ENCODE assay signal across 19 cellular contexts in the genomic region with DNA sequence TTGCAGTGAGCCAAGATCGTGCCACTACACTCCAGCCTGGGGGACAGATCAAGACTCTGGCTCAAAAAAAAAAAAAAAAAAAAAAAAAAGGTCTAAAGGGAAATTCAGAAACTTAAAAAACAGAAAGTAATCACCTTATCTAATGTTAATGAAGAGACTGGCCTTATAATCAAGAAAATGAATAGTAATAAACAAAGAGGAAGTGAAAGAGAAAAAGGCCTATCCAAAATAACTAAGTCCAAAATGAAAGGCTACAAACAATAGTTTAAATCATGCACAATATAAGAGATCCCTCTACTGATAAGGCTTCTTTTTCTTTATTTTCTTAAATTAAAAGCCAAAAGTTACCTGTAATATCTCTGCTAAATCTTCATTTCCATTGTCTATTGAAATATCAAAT.
A peak's percentile ranks its signal among the peaks of the same experiment; 100 is the strongest.
DNase-seq lines count a peak whose midpoint lies in the region; ATAC-seq and TF ChIP-seq lines count a peak whose summit lies in the region.
"Had no signal": no experiment of that assay in that cellular context is flagged by ENCODE, and none has a peak within 500 bp of the region (broad histone marks: within the 10 kb centered on the region; RNA-seq: fewer than 3 reads in every experiment).

No MANE protein-coding gene starts in this region.

- no peaks in the 10 kb centered on the region for H3K9me3 ChIP-seq in DOHH2 (ENCODE audit: control insufficient read depth, insufficient read depth, low read length)

- no peak overlapping the region for H3K4me3 ChIP-seq in DOHH2 (ENCODE audit: low read length)
- H3K4me3 ChIP-seq: lung had no signal

- no peaks in the 10 kb centered on the region for H3K27me3 ChIP-seq in DOHH2 (ENCODE audit: control insufficient read depth, low read length)

- no peak for TF ChIP-seq CTCF in DOHH2 (IDR thresholded peaks at IDR 0.05; ENCODE audit: low read depth, low read length, poor library complexity, severe bottlenecking)

- ATAC-seq in GM18502 (IDR thresholded peaks at IDR 0.05; ENCODE audit: poor library complexity, unreplicated experiment) = peak; percentile 69
- ATAC-seq in GM21723 (IDR thresholded peaks at IDR 0.05; ENCODE audit: unreplicated experiment) = peak; percentile 84
- no peak for ATAC-seq in GM21786 (IDR thresholded peaks at IDR 0.05; ENCODE audit: unreplicated experiment)
- no peak for ATAC-seq in HG03439 (IDR thresholded peaks at IDR 0.05; ENCODE audit: unreplicated experiment)
- no peak for ATAC-seq in HG03280 (IDR thresholded peaks at IDR 0.05; ENCODE audit: unreplicated experiment)

- no peaks in the 10 kb centered on the region for H4K20me1 ChIP-seq in DOHH2 (ENCODE audit: control insufficient read depth, insufficient read depth, low read depth, low read length)

- TF ChIP-seq POLR2A in erythroblast (IDR thresholded peaks at IDR 0.05; ENCODE audit: low read length) = no peak

- no peaks in the 10 kb centered on the region for H3K9me2 ChIP-seq in DOHH2 (replicated peaks; ENCODE audit: control insufficient read depth, low read length)

- no peak overlapping the region for H3K27ac ChIP-seq in DOHH2 (ENCODE audit: low read depth, low read length)

- DNase-seq in MV-4-11 (lab: John Stamatoyannopoulos, UW) (peak; percentile 21), erythroblast (lab: John Stamatoyannopoulos, UW) (no peak)
- DNase-seq: activated CD4-positive, alpha-beta memory T cell treated with anti-CD3 and anti-CD28 coated beads for 36 hours; activated CD4-positive, CD25-positive, alpha-beta regulatory T cell; activated gamma-delta T cell treated with Interleukin-2 at 50 U/mL for 16 hours; amniotic stem cell; cortex of kidney; NCI-H146; NCI-H510A treated with DMSO at 0.1 percent for 48 hours; stimulated activated CD8-positive, alpha-beta memory T cell treated with anti-CD3 and anti-CD28 coated beads, Interleukin-4, amount 100 ng/mL, for 48 hours; substantia nigra; T1000 had no signal

- 0 out of 2 replicates have a peak overlapping the region, but pooled peaks have one; percentile 12 for H3K4me2 ChIP-seq in DOHH2 (ENCODE audit: low read length)

- H3K4me1 ChIP-seq in DOHH2 (ENCODE audit: control insufficient read depth, low read length) = peaks cover 11% of the 10 kb centered on the region

- H3K36me3 ChIP-seq in DOHH2 (ENCODE audit: control insufficient read depth, low read length) = peaks cover 49% of the 10 kb centered on the region

- H3F3A ChIP-seq in DOHH2 (ENCODE audit: control insufficient read depth, insufficient read depth) = no peaks in the 10 kb centered on the region

- no peaks in the 10 kb centered on the region for H3K79me2 ChIP-seq in DOHH2 (ENCODE audit: control insufficient read depth, low read length)

Comparison
In these comparisons a context has a peak if more than half of its experiments do, and no peak if none do; other contexts are left out.
1. ATAC-seq: peak in GM18502 (single experiment) and GM21723 (single experiment); none in GM21786 (single experiment), HG03439 (single experiment) and HG03280 (single experiment).